ENCODE assay signal across 24 cellular contexts in genomic region chr6:107237992-107238660, GRCh38.
A peak's percentile ranks its signal among the peaks of the same experiment; 100 is the strongest.
DNase-seq lines count a peak whose midpoint lies in the region; ATAC-seq and TF ChIP-seq lines count a peak whose summit lies in the region.
"Had no signal": no experiment of that assay in that cellular context is flagged by ENCODE, and none has a peak within 500 bp of the region (broad histone marks: within the 10 kb centered on the region; RNA-seq: fewer than 3 reads in every experiment).

No MANE protein-coding gene starts in this region.

- H3K27ac ChIP-seq in hepatocyte: no peak overlapping the region
- H3K27ac ChIP-seq: body of pancreas, esophagus squamous epithelium, HL-60 had no signal

- H3K27me3 Mint-ChIP-seq in nephron progenitor cell (ENCODE audit: low read depth, poor library complexity): no peaks in the 10 kb centered on the region
- H3K27me3 Mint-ChIP-seq in activated CD4-positive, alpha-beta memory T cell treated with anti-CD3 and anti-CD28 coated beads for 36 hours: no peaks in the 10 kb centered on the region
- H3K27me3 Mint-ChIP-seq: activated naive CD4-positive, alpha-beta T cell treated with anti-CD3 and anti-CD28 coated beads, Interleukin-2, amount 10 ng/mL, durations not matched to agents 7 days and 5 days; dendritic cell treated with granulocyte-macrophage colony-stimulating factor and Interleukin-4, amounts not matched to agents 40 ng/mL and 50 ng/mL, for 4 days; memory B cell; naive thymus-derived CD8-positive, alpha-beta T cell had no signal

- POLR2A ChIA-PET in activated CD4-positive, alpha-beta memory T cell treated with anti-CD3 and anti-CD28 coated beads for 36 hours (lab: Charles Lee): no interaction called here

- H4K20me1 ChIP-seq in hepatocyte (ENCODE audit: insufficient read depth, poor library complexity, severe bottlenecking): no peaks in the 10 kb centered on the region

- TF ChIP-seq CTCF in choroid plexus epithelial cell (conservative IDR thresholded peaks at IDR 0.05; ENCODE audit: low read depth, low read length) (no peak), nephron progenitor cell (IDR thresholded peaks at IDR 0.05) (no peak), hepatocyte (IDR thresholded peaks at IDR 0.05; ENCODE audit: poor library complexity) (no peak)

- H3K79me2 ChIP-seq in hepatocyte: no peaks in the 10 kb centered on the region

- no peaks in the 10 kb centered on the region for H3K27me3 ChIP-seq in hepatocyte
- H3K27me3 ChIP-seq: body of pancreas, esophagus squamous epithelium had no signal

- peaks cover 11% of the 10 kb centered on the region for H3K4me1 Mint-ChIP-seq in nephron progenitor cell
- no peaks in the 10 kb centered on the region for H3K4me1 Mint-ChIP-seq in activated CD4-positive, alpha-beta memory T cell treated with anti-CD3 and anti-CD28 coated beads for 36 hours (ENCODE audit: low read depth)
- H3K4me1 Mint-ChIP-seq: activated naive CD4-positive, alpha-beta T cell treated with anti-CD3 and anti-CD28 coated beads, Interleukin-2, amount 10 ng/mL, durations not matched to agents 7 days and 5 days; memory B cell; naive thymus-derived CD8-positive, alpha-beta T cell had no signal

- no peaks in the 10 kb centered on the region for H3K4me1 ChIP-seq in hepatocyte (ENCODE audit: insufficient read depth)
- H3K4me1 ChIP-seq: body of pancreas had no signal

- DNase-seq in H4 (ENCODE audit: low spot score) (peak; percentile 7), NCI-H526 treated with DMSO at 0.1 percent for 48 hours (lab: John Stamatoyannopoulos, UW) (peak; percentile 26), choroid plexus epithelial cell (ENCODE audit: low read depth) (peak; percentile 50), nephron progenitor cell (no peak), hepatocyte (ENCODE audit: low spot score) (no peak)
- no peak for DNase-seq in activated CD4-positive, alpha-beta memory T cell treated with anti-CD3 and anti-CD28 coated beads for 36 hours
- DNase-seq: activated CD4-positive, alpha-beta T cell treated with anti-CD3 and anti-CD28 coated beads, Interleukin-2, amount 50 U/mL, for 1 hour; activated naive CD4-positive, alpha-beta T cell treated with anti-CD3 and anti-CD28 coated beads, Interleukin-2, amount 10 ng/mL, durations not matched to agents 7 days and 5 days; body of pancreas; esophagus squamous epithelium; islet precursor cell; naive thymus-derived CD8-positive, alpha-beta T cell; NCI-H1092; NCI-H82; stimulated activated CD4-positive, alpha-beta T cell treated with anti-CD3 and anti-CD28 coated beads, Interleukin-4, amount 100 ng/mL, for 4 hours; SW 1271 had no signal

- H3K9me2 ChIP-seq in hepatocyte (replicated peaks; ENCODE audit: insufficient read depth): no peaks in the 10 kb centered on the region

- H3K4me2 ChIP-seq in hepatocyte: no peak overlapping the region
- H3K4me2 ChIP-seq: smooth muscle cell had no signal

- intact Hi-C loops in activated CD4-positive, alpha-beta memory T cell treated with anti-CD3 and anti-CD28 coated beads for 36 hours (cut with micrococcal nuclease): no loop called here

- CTCF ChIA-PET in activated CD4-positive, alpha-beta memory T cell treated with anti-CD3 and anti-CD28 coated beads for 36 hours (lab: Charles Lee): no interaction called here

- peak overlapping the region; percentile 86 for H3K27ac Mint-ChIP-seq in nephron progenitor cell
- H3K27ac Mint-ChIP-seq in activated CD4-positive, alpha-beta memory T cell treated with anti-CD3 and anti-CD28 coated beads for 36 hours: no peak overlapping the region
- H3K27ac Mint-ChIP-seq: activated naive CD4-positive, alpha-beta T cell treated with anti-CD3 and anti-CD28 coated beads, Interleukin-2, amount 10 ng/mL, durations not matched to agents 7 days and 5 days; dendritic cell treated with granulocyte-macrophage colony-stimulating factor and Interleukin-4, amounts not matched to agents 40 ng/mL and 50 ng/mL, for 4 days; memory B cell; naive thymus-derived CD8-positive, alpha-beta T cell had no signal

- no peak overlapping the region for H3K4me3 Mint-ChIP-seq in nephron progenitor cell
- H3K4me3 Mint-ChIP-seq in activated CD4-positive, alpha-beta memory T cell treated with anti-CD3 and anti-CD28 coated beads for 36 hours: no peak overlapping the region
- H3K4me3 Mint-ChIP-seq: activated naive CD4-positive, alpha-beta T cell treated with anti-CD3 and anti-CD28 coated beads, Interleukin-2, amount 10 ng/mL, durations not matched to agents 7 days and 5 days; dendritic cell treated with granulocyte-macrophage colony-stimulating factor and Interleukin-4, amounts not matched to agents 40 ng/mL and 50 ng/mL, for 4 days; memory B cell; naive thymus-derived CD8-positive, alpha-beta T cell had no signal

- peaks cover 6% of the 10 kb centered on the region for H3K9me3 ChIP-seq in hepatocyte (ENCODE audit: low read depth)
- H3K9me3 ChIP-seq: body of pancreas, esophagus squamous epithelium had no signal

- no peak for ATAC-seq in GM18873 (IDR thresholded peaks at IDR 0.05; ENCODE audit: low FRiP score, unreplicated experiment)
- no peak for ATAC-seq in HG02852 (IDR thresholded peaks at IDR 0.05; ENCODE audit: unreplicated experiment)
- ATAC-seq: body of pancreas; HCT116; K562; naive thymus-derived CD8-positive, alpha-beta T cell had no signal

- H3K36me3 ChIP-seq in hepatocyte (replicated peaks; ENCODE audit: insufficient read depth, low read depth): no peaks in the 10 kb centered on the region

- no peak overlapping the region for H2AFZ ChIP-seq in hepatocyte

- peaks cover 41% of the 10 kb centered on the region for H3K36me3 Mint-ChIP-seq in nephron progenitor cell (ENCODE audit: low read depth)
- peaks cover 28% of the 10 kb centered on the region for H3K36me3 Mint-ChIP-seq in activated CD4-positive, alpha-beta memory T cell treated with anti-CD3 and anti-CD28 coated beads for 36 hours

- H3K4me3 ChIP-seq in choroid plexus epithelial cell (ENCODE audit: low read depth, low read length) (no peak overlapping the region), hepatocyte (no peak overlapping the region)
- H3K4me3 ChIP-seq: body of pancreas, esophagus squamous epithelium, K562, smooth muscle cell had no signal

- 87% methylated on average over 5 of the region's 5 CpGs for WGBS in hepatocyte (ENCODE audit: low lambda C conversion rate, missing lambda C conversion rate)

- peaks cover 19% of the 10 kb centered on the region for H3K9me3 Mint-ChIP-seq in nephron progenitor cell
- H3K9me3 Mint-ChIP-seq in activated CD4-positive, alpha-beta memory T cell treated with anti-CD3 and anti-CD28 coated beads for 36 hours: peaks cover 11% of the 10 kb centered on the region

Comparison
In these comparisons a context has a peak if more than half of its experiments do, and no peak if none do; other contexts are left out.
1. DNase-seq: peak in H4 (single experiment), NCI-H526 treated with DMSO at 0.1 percent for 48 hours (single experiment) and choroid plexus epithelial cell (single experiment); none in nephron progenitor cell (single experiment), hepatocyte (single experiment) and activated CD4-positive, alpha-beta memory T cell treated with anti-CD3 and anti-CD28 coated beads for 36 hours (single experiment).